ENCODE assay signal across 12 cellular contexts in genomic region chr10:110068780-110069179, GRCh38.
DNase-seq lines count a peak whose midpoint lies in the region; ATAC-seq and TF ChIP-seq lines count a peak whose summit lies in the region.
"Had no signal": no experiment of that assay in that cellular context is flagged by ENCODE, and none has a peak within 500 bp of the region (broad histone marks: within the 10 kb centered on the region; RNA-seq: fewer than 3 reads in every experiment).

No MANE protein-coding gene starts in this region.

- H3K9me3 Mint-ChIP-seq in CD8-positive, alpha-beta memory T cell, result no peaks in the 10 kb centered on the region
- peaks cover 3% of the 10 kb centered on the region for H3K9me3 Mint-ChIP-seq in activated naive CD8-positive, alpha-beta T cell treated with anti-CD3 and anti-CD28 coated beads, Interleukin-2, amount 50 U/mL, for 24 hours

- no peak for TF ChIP-seq CTCF in coronary artery (IDR thresholded peaks at IDR 0.05)

- no peak overlapping the region for H3K27ac ChIP-seq in CD8-positive, alpha-beta memory T cell (ENCODE audit: low read depth, low read length)
- H3K27ac ChIP-seq in KOPT-K1 (ENCODE audit: low read depth, low read length, poor library complexity, severe bottlenecking) (peak overlapping the region; percentile 91), skin epidermis (peak overlapping the region in 15 of 21 experiments; percentile 0 to 81 (median 29)), coronary artery (peak overlapping the region in 1 of 2 donors; percentile 51)
- H3K27ac ChIP-seq: prostate gland had no signal

- no peaks in the 10 kb centered on the region for H3K27me3 ChIP-seq in CD8-positive, alpha-beta memory T cell (ENCODE audit: insufficient read depth, low read length, poor library complexity, severe bottlenecking)

- H3K36me3 Mint-ChIP-seq in CD8-positive, alpha-beta memory T cell, result peaks cover 0 to 3% (median 1%) of the 10 kb centered on the region in 3 donors
- H3K36me3 Mint-ChIP-seq in activated naive CD8-positive, alpha-beta T cell treated with anti-CD3 and anti-CD28 coated beads, Interleukin-2, amount 50 U/mL, for 24 hours (ENCODE audit: low read depth), result peaks cover 2% of the 10 kb centered on the region

- no peak for TF ChIP-seq POLR2A in erythroblast (IDR thresholded peaks at IDR 0.05; ENCODE audit: low read length)

- no peaks in the 10 kb centered on the region for H3K36me3 ChIP-seq in CD8-positive, alpha-beta memory T cell (ENCODE audit: insufficient read depth, low read length)
- H3K36me3 ChIP-seq in KOPT-K1 (ENCODE audit: insufficient read depth, low read length), result no peaks in the 10 kb centered on the region
- H3K36me3 ChIP-seq: prostate gland had no signal

- H3K4me1 ChIP-seq in CD8-positive, alpha-beta memory T cell (ENCODE audit: insufficient read depth, low read length), result peaks cover 90% of the 10 kb centered on the region
- H3K4me1 ChIP-seq: prostate gland had no signal

- H3K4me1 Mint-ChIP-seq in CD8-positive, alpha-beta memory T cell, result peaks cover 79 to 100% (median 98%) of the 10 kb centered on the region in 3 donors
- peaks cover 91% of the 10 kb centered on the region for H3K4me1 Mint-ChIP-seq in activated naive CD8-positive, alpha-beta T cell treated with anti-CD3 and anti-CD28 coated beads, Interleukin-2, amount 50 U/mL, for 24 hours

- ATAC-seq in activated naive CD8-positive, alpha-beta T cell treated with anti-CD3 and anti-CD28 coated beads, Interleukin-2, amount 50 U/mL, for 24 hours, result no peak
- ATAC-seq: PC-3 had no signal

- no peak for DNase-seq in CD8-positive, alpha-beta memory T cell
- DNase-seq in activated naive CD8-positive, alpha-beta T cell treated with anti-CD3 and anti-CD28 coated beads, Interleukin-2, amount 50 U/mL, for 24 hours, result no peak
- DNase-seq in Kasumi-1 (lab: John Stamatoyannopoulos, UW) (no peak), erythroblast (lab: John Stamatoyannopoulos, UW) (no peak), coronary artery (ENCODE audit: low spot score) (no peak)
- DNase-seq: Caco-2; PC-3; stimulated activated CD4-positive, alpha-beta T cell treated with anti-CD3 and anti-CD28 coated beads, Interleukin-4, amount 100 ng/mL, for 1 hour; T-helper 9 cell had no signal

- POLR2A ChIA-PET in CD8-positive, alpha-beta memory T cell (lab: Charles Lee), result interaction anchor here (1.2 to 1.7 kb wide), 2 partner anchors 8 to 159 kb away, joined by 3 to 13 read pairs; no protein-coding TSS in a partner anchor

- peak overlapping the region; percentile 84 to 100 (median 90) for H3K27ac Mint-ChIP-seq in CD8-positive, alpha-beta memory T cell
- H3K27ac Mint-ChIP-seq in activated naive CD8-positive, alpha-beta T cell treated with anti-CD3 and anti-CD28 coated beads, Interleukin-2, amount 50 U/mL, for 24 hours, result peak overlapping the region; percentile 83

- H3K27me3 Mint-ChIP-seq in CD8-positive, alpha-beta memory T cell, result no peaks in the 10 kb centered on the region
- no peaks in the 10 kb centered on the region for H3K27me3 Mint-ChIP-seq in activated naive CD8-positive, alpha-beta T cell treated with anti-CD3 and anti-CD28 coated beads, Interleukin-2, amount 50 U/mL, for 24 hours

- CTCF ChIA-PET in CD8-positive, alpha-beta memory T cell (lab: Charles Lee), result interaction anchor here (1.1 to 1.8 kb wide), 3 partner anchors 8 to 186 kb away, joined by 3 to 5 read pairs (median 3); no protein-coding TSS in a partner anchor

- H3K4me3 ChIP-seq in CD8-positive, alpha-beta memory T cell (ENCODE audit: low read length), result peak overlapping the region; percentile 44
- H3K4me3 ChIP-seq in skin epidermis (no peak overlapping the region), coronary artery (no peak overlapping the region)
- H3K4me3 ChIP-seq: prostate gland had no signal

- H3K9me3 ChIP-seq in CD8-positive, alpha-beta memory T cell (ENCODE audit: low read length), result no peaks in the 10 kb centered on the region
- H3K9me3 ChIP-seq in KOPT-K1 (ENCODE audit: insufficient read depth, low read length, poor library complexity, severe bottlenecking), result no peaks in the 10 kb centered on the region
- H3K9me3 ChIP-seq: Caco-2, prostate gland had no signal

- H3K4me3 Mint-ChIP-seq in CD8-positive, alpha-beta memory T cell, result peak overlapping the region in 6 of 7 donors; percentile 72 to 89 (median 76)
- H3K4me3 Mint-ChIP-seq in activated naive CD8-positive, alpha-beta T cell treated with anti-CD3 and anti-CD28 coated beads, Interleukin-2, amount 50 U/mL, for 24 hours, result peak overlapping the region; percentile 65
